9 cellular contexts compared by ENCODE assay signal in genomic region chr16:1057252-1057932, GRCh38. TPM values are rescaled to one million over a fixed set of nuclear protein-coding genes. Genes with fewer than 3 reads are reported as not detected.
DNase-seq lines count a peak whose midpoint lies in the region; ATAC-seq and TF ChIP-seq lines count a peak whose summit lies in the region.
"Had no signal": no experiment of that assay in that cellular context is flagged by ENCODE, and none has a peak within 500 bp of the region (broad histone marks: within the 10 kb centered on the region; RNA-seq: fewer than 3 reads in every experiment).

No MANE protein-coding gene starts in this region.

- 24% methylated on average over 33 of the region's 33 CpGs for WGBS in heart right ventricle, 2 donors

- H3K4me1 ChIP-seq in DND-41 (ENCODE audit: insufficient read depth, low read length) (no peaks in the 10 kb centered on the region), heart right ventricle (peaks cover 0 to 7% (median 0%) of the 10 kb centered on the region in 9 donors), SJCRH30 (peaks cover 30% of the 10 kb centered on the region)

- peak; percentile 55 for TF ChIP-seq CTCF in DND-41 (IDR thresholded peaks at IDR 0.05; ENCODE audit: borderline replicate concordance, extremely low read depth, low read length, poor library complexity, severe bottlenecking)
- peak; percentile 43 to 84 (median 78) for TF ChIP-seq CTCF in heart right ventricle (IDR thresholded peaks at IDR 0.05)

- H3K4me1 Mint-ChIP-seq in activated T-helper 2 cell treated with anti-CD3 and anti-CD28 coated beads, Interferon-gamma antibody, Interleukin-2, Interleukin-4, amounts not matched to agents 10 μg/mL and 5 μg/mL and 100 μg/mL, durations not matched to agents 14 hours and 24 hours and 36 hours (ENCODE audit: low read depth): no peaks in the 10 kb centered on the region

- no peak overlapping the region for H3K4me2 ChIP-seq in DND-41 (ENCODE audit: insufficient read depth, low read length)

- H3K9ac ChIP-seq in DND-41 (ENCODE audit: low read depth, low read length): no peak overlapping the region

- intact Hi-C loops in activated T-helper 2 cell treated with anti-CD3 and anti-CD28 coated beads, Interferon-gamma antibody, Interleukin-2, Interleukin-4, amounts not matched to agents 10 μg/mL and 5 μg/mL and 100 μg/mL, durations not matched to agents 14 hours and 24 hours and 36 hours (cut with micrococcal nuclease): loop anchor here (2.0 kb wide), 1 partner anchor 245 kb away; no protein-coding TSS in a partner anchor
- intact Hi-C loops in heart right ventricle (cut with DNase I): loop anchor here in 9 of 10 donors (1.0 to 10.0 kb wide), 7 partner anchors 41 to 345 kb away; partner anchors contain the start of gene METRN (in 2 of the 9)

- H3K36me3 Mint-ChIP-seq in activated T-helper 2 cell treated with anti-CD3 and anti-CD28 coated beads, Interferon-gamma antibody, Interleukin-2, Interleukin-4, amounts not matched to agents 10 μg/mL and 5 μg/mL and 100 μg/mL, durations not matched to agents 14 hours and 24 hours and 36 hours (ENCODE audit: low read depth): no peaks in the 10 kb centered on the region

- no peak overlapping the region for H2AFZ ChIP-seq in DND-41 (ENCODE audit: low read depth, low read length)

- no peaks in the 10 kb centered on the region; the same call in 1 of the 2 replicates for H4K20me1 ChIP-seq in DND-41 (ENCODE audit: insufficient read depth, low read length)

- peaks cover 5% of the 10 kb centered on the region for H3K9me3 Mint-ChIP-seq in activated T-helper 2 cell treated with anti-CD3 and anti-CD28 coated beads, Interferon-gamma antibody, Interleukin-2, Interleukin-4, amounts not matched to agents 10 μg/mL and 5 μg/mL and 100 μg/mL, durations not matched to agents 14 hours and 24 hours and 36 hours

- H3K27ac ChIP-seq in DND-41 (ENCODE audit: low read length): no peak overlapping the region
- no peak overlapping the region for H3K27ac ChIP-seq in heart right ventricle
- no peak overlapping the region for H3K27ac ChIP-seq in SJCRH30

- DNase-seq in DND-41 (no peak), NCI-H69 (lab: John Stamatoyannopoulos, UW) (peak; percentile 50), heart right ventricle (peak in 1 of 2 donors; percentile 53), SJCRH30 (no peak), NCI-H510A (lab: John Stamatoyannopoulos, UW) (no peak)
- peak; percentile 21 for DNase-seq in activated T-helper 2 cell treated with anti-CD3 and anti-CD28 coated beads, Interferon-gamma antibody, Interleukin-2, Interleukin-4, amounts not matched to agents 10 μg/mL and 5 μg/mL and 100 μg/mL, durations not matched to agents 14 hours and 24 hours and 36 hours (ENCODE audit: low spot score)
- peak; percentile 77 for DNase-seq in stimulated activated CD4-positive, alpha-beta T cell treated with anti-CD3 and anti-CD28 coated beads, Interleukin-4, amount 100 ng/mL, for 1 hour

- H3K79me2 ChIP-seq in DND-41 (ENCODE audit: insufficient read depth, low read length): no peaks in the 10 kb centered on the region

- no peak overlapping the region for H3K27ac Mint-ChIP-seq in activated T-helper 2 cell treated with anti-CD3 and anti-CD28 coated beads, Interferon-gamma antibody, Interleukin-2, Interleukin-4, amounts not matched to agents 10 μg/mL and 5 μg/mL and 100 μg/mL, durations not matched to agents 14 hours and 24 hours and 36 hours

- no peak for ATAC-seq in DND-41 (ENCODE audit: insufficient read depth, low read depth)
- ATAC-seq in heart right ventricle: peak in 6 of 8 donors; percentile 12 to 53 (median 32)
- ATAC-seq in HG02678 (IDR thresholded peaks at IDR 0.05; ENCODE audit: unreplicated experiment): no peak

- no peak overlapping the region for H3K4me3 Mint-ChIP-seq in activated T-helper 2 cell treated with anti-CD3 and anti-CD28 coated beads, Interferon-gamma antibody, Interleukin-2, Interleukin-4, amounts not matched to agents 10 μg/mL and 5 μg/mL and 100 μg/mL, durations not matched to agents 14 hours and 24 hours and 36 hours (ENCODE audit: low read depth)

- no peaks in the 10 kb centered on the region for H3K36me3 ChIP-seq in DND-41 (ENCODE audit: insufficient read depth, low read length)
- H3K36me3 ChIP-seq in heart right ventricle: no peaks in the 10 kb centered on the region
- H3K36me3 ChIP-seq in SJCRH30: no peaks in the 10 kb centered on the region

- no peaks in the 10 kb centered on the region for H3K27me3 Mint-ChIP-seq in activated T-helper 2 cell treated with anti-CD3 and anti-CD28 coated beads, Interferon-gamma antibody, Interleukin-2, Interleukin-4, amounts not matched to agents 10 μg/mL and 5 μg/mL and 100 μg/mL, durations not matched to agents 14 hours and 24 hours and 36 hours (ENCODE audit: low read depth)

- H3K27me3 ChIP-seq in DND-41 (ENCODE audit: insufficient read depth, low read length, poor library complexity) (no peaks in the 10 kb centered on the region), heart right ventricle (peaks cover 0 to 53% (median 20%) of the 10 kb centered on the region in 7 donors), SJCRH30 (no peaks in the 10 kb centered on the region)

- no peaks in the 10 kb centered on the region for H3K9me3 ChIP-seq in DND-41 (ENCODE audit: insufficient read depth, low read length, severe bottlenecking)
- peaks cover 0 to 26% (median 5%) of the 10 kb centered on the region in 11 donors for H3K9me3 ChIP-seq in heart right ventricle
- H3K9me3 ChIP-seq in SJCRH30 (replicated peaks): peaks cover 13% of the 10 kb centered on the region

- no peak overlapping the region for H3K4me3 ChIP-seq in DND-41 (ENCODE audit: low read depth in 1 of 2, low read length in 2 of 2)
- H3K4me3 ChIP-seq in heart right ventricle: no peak overlapping the region
- H3K4me3 ChIP-seq in SJCRH30: no peak overlapping the region

RNA-seq across cellular contexts. Expression of gene SSTR5, which starts 15.2 kb away (rescaled TPM):
- total RNA-seq in activated T-helper 2 cell treated with anti-CD3 and anti-CD28 coated beads, Interferon-gamma antibody, Interleukin-2, Interleukin-4, amounts not matched to agents 10 μg/mL and 5 μg/mL and 100 μg/mL, durations not matched to agents 14 hours and 24 hours and 36 hours: not detected in 2 replicates
- 10 to 100 TPM in 3 of 10 donors, 1 to 10 TPM in 7; 2.1 to 32.0 (median 6.5) TPM for total RNA-seq in heart right ventricle
- 1 to 10 TPM in 1 of 2 donors, under 1 TPM in 1; 0.39 to 1.4 TPM for polyA plus RNA-seq in heart right ventricle
- 3.7 and 4.5 TPM in 2 replicates for total RNA-seq in SJCRH30 (2014; rRNA removed; shearing (Covaris generic))
- total RNA-seq: mononuclear cell had no signal

RNA-seq across cellular contexts. Expression of gene C1QTNF8, which starts 38.7 kb away (rescaled TPM):
- not detected in 2 replicates for total RNA-seq in activated T-helper 2 cell treated with anti-CD3 and anti-CD28 coated beads, Interferon-gamma antibody, Interleukin-2, Interleukin-4, amounts not matched to agents 10 μg/mL and 5 μg/mL and 100 μg/mL, durations not matched to agents 14 hours and 24 hours and 36 hours
- total RNA-seq in heart right ventricle: under 1 TPM in 1 of 10 donors, not detected in 9; 0.15 TPM
- not detected for polyA plus RNA-seq in heart right ventricle
- not detected in 2 replicates for total RNA-seq in SJCRH30 (2014; rRNA removed; shearing (Covaris generic))
- total RNA-seq: mononuclear cell had no signal

Comparison
In these comparisons a context has a peak if more than half of its experiments do, and no peak if none do; other contexts are left out.
1. ATAC-seq: peak in heart right ventricle (6 of 8); none in DND-41 (single experiment) and HG02678 (single experiment).
2. DNase-seq: peak in NCI-H69 (single experiment), activated T-helper 2 cell treated with anti-CD3 and anti-CD28 coated beads, Interferon-gamma antibody, Interleukin-2, Interleukin-4, amounts not matched to agents 10 μg/mL and 5 μg/mL and 100 μg/mL, durations not matched to agents 14 hours and 24 hours and 36 hours (single experiment) and stimulated activated CD4-positive, alpha-beta T cell treated with anti-CD3 and anti-CD28 coated beads, Interleukin-4, amount 100 ng/mL, for 1 hour (single experiment); none in DND-41 (single experiment), SJCRH30 (0 of 2) and NCI-H510A (single experiment).